ENCODE assay signal across 10 cellular contexts in genomic region chr19:43751466-43752220, GRCh38. TPM values are rescaled to one million over a fixed set of nuclear protein-coding genes. Genes with fewer than 3 reads are reported as not detected.
DNase-seq lines count a peak whose midpoint lies in the region; ATAC-seq, FAIRE-seq and TF ChIP-seq lines count a peak whose summit lies in the region.
"Had no signal": no experiment of that assay in that cellular context is flagged by ENCODE, and none has a peak within 500 bp of the region (broad histone marks: within the 10 kb centered on the region; RNA-seq: fewer than 3 reads in every experiment).

No MANE protein-coding gene starts in this region.

- ATAC-seq in right cardiac atrium = no peak

- WGBS in right cardiac atrium = 95% methylated on average over 4 of the region's 4 CpGs

- H3K36me3 ChIP-seq in keratinocyte (ENCODE audit: control insufficient read depth in 2 of 2, extremely low read depth in 1 of 2, insufficient read depth in 2 of 2, low read length in 2 of 2) = peaks cover 16 to 40% of the 10 kb centered on the region in 2 experiments

- H2AFZ ChIP-seq in keratinocyte (ENCODE audit: control insufficient read depth, low read length) = no peak overlapping the region

- dilution Hi-C loops in keratinocyte (cut with MboI; ENCODE audit: extremely low pct_ligation_motif_present, low sequenced_read_pairs) = no loop called here

- CTCF ChIA-PET in RWPE1 (lab: Yijun Ruan, JAX) = no interaction called here

- H3K27me3 ChIP-seq in keratinocyte (ENCODE audit: control insufficient read depth, extremely low read depth, insufficient read depth, low read length) (no peaks in the 10 kb centered on the region), right cardiac atrium (ENCODE audit: control insufficient read depth, insufficient read depth) (no peaks in the 10 kb centered on the region)
- H3K27me3 ChIP-seq: spleen had no signal

- DNase-seq in ELR (ENCODE audit: low read depth) = peak; percentile 50
- DNase-seq in RWPE1 (ENCODE audit: low spot score) = no peak
- no peak for DNase-seq in keratinocyte (ENCODE audit: low read depth, low spot score)
- no peak for DNase-seq in NCI-H1930 (lab: John Stamatoyannopoulos, UW)
- no peak for DNase-seq in right cardiac atrium
- DNase-seq in NCI-H1417 (lab: John Stamatoyannopoulos, UW) = no peak
- DNase-seq: NCI-H1105 treated with DMSO at 0.1 percent for 48 hours, spleen had no signal

- H3K9me3 ChIP-seq in keratinocyte (ENCODE audit: control insufficient read depth, low read depth, low read length) = no peaks in the 10 kb centered on the region
- no peaks in the 10 kb centered on the region for H3K9me3 ChIP-seq in right cardiac atrium (ENCODE audit: control insufficient read depth, low read length)
- H3K9me3 ChIP-seq: spleen had no signal

- TF ChIP-seq CTCF in RWPE1 (conservative IDR thresholded peaks at IDR 0.05; ENCODE audit: low read depth) = no peak
- no peak for TF ChIP-seq CTCF in keratinocyte (optimal IDR thresholded peaks at IDR 0.05 in 1 of 3, IDR thresholded peaks at IDR 0.05 in 1 of 3, conservative IDR thresholded peaks at IDR 0.05 in 1 of 3; ENCODE audit: extremely low read depth in 1 of 3, insufficient read depth in 2 of 3, low read length in 3 of 3)

- POLR2A ChIA-PET in RWPE1 (lab: Yijun Ruan, JAX; ENCODE audit: low non-redundant PET) = no interaction called here

- no peaks in the 10 kb centered on the region for H4K20me1 ChIP-seq in keratinocyte (ENCODE audit: control insufficient read depth, extremely low read depth, insufficient read depth, low read length)

- H3K4me3 ChIP-seq in keratinocyte (ENCODE audit: control insufficient read depth in 2 of 3, extremely low read depth in 1 of 3, insufficient read depth in 2 of 3, low read depth in 1 of 3, low read length in 3 of 3) = no peak overlapping the region
- H3K4me3 ChIP-seq in right cardiac atrium (ENCODE audit: low read length) = no peak overlapping the region
- H3K4me3 ChIP-seq: spleen had no signal

- H3K4me1 ChIP-seq in keratinocyte (ENCODE audit: control insufficient read depth, extremely low read depth, insufficient read depth, low read length) (peaks cover 39% of the 10 kb centered on the region), right cardiac atrium (ENCODE audit: control insufficient read depth, insufficient read depth, low read length) (no peaks in the 10 kb centered on the region)

- H3K9ac ChIP-seq in keratinocyte (ENCODE audit: control insufficient read depth, extremely low read depth, insufficient read depth, low read length) = no peak overlapping the region

- H3K4me2 ChIP-seq in keratinocyte (ENCODE audit: control insufficient read depth, extremely low read depth, insufficient read depth, low read depth, low read length) = peak overlapping the region; percentile 23

- peak; percentile 61 for FAIRE-seq in keratinocyte (lab: Jason Lieb, UNC)

- H3K9me1 ChIP-seq in keratinocyte (ENCODE audit: control insufficient read depth, extremely low read depth, insufficient read depth, low read length) = no peaks in the 10 kb centered on the region

- intact Hi-C loops in right cardiac atrium (cut with DNase I) = no loop called here

- H3K79me2 ChIP-seq in keratinocyte (ENCODE audit: control insufficient read depth, insufficient read depth, low read length) = peaks cover 23% of the 10 kb centered on the region

- H3K27ac ChIP-seq in RWPE1 (peak overlapping the region; percentile 70), keratinocyte (ENCODE audit: control insufficient read depth, insufficient read depth, low read length) (peak overlapping the region; percentile 100), right cardiac atrium (ENCODE audit: low read length) (no peak overlapping the region)

RNA-seq across cellular contexts. Expression of gene SMG9, which starts 3.1 kb away (rescaled TPM):
- 12.1 to 15.6 TPM (median 14.8 TPM) in 3 replicates for polyA plus RNA-seq in keratinocyte
- 10.6 TPM for polyA plus RNA-seq in keratinocyte (2011; ENCODE audit: low read depth)
- polyA plus RNA-seq in keratinocyte (2011; cell fraction: cytosol; rRNA removed) = 7.7 and 12.0 TPM in 2 replicates
- polyA plus RNA-seq in keratinocyte (2011; cell fraction: nucleus; rRNA removed) = 53.4 and 59.6 TPM in 2 replicates
- 17.9 and 24.6 TPM in 2 replicates for polyA plus RNA-seq in keratinocyte (2012; ENCODE audit: low replicate concordance)
- polyA minus RNA-seq in keratinocyte = 11.7 to 17.9 TPM (median 12.4 TPM) in 3 replicates
- polyA minus RNA-seq in keratinocyte (2011; cell fraction: cytosol; rRNA and poly(A)+ RNA removed) = 11.9 TPM
- polyA minus RNA-seq in keratinocyte (2011; cell fraction: nucleus; rRNA and poly(A)+ RNA removed) = 12.8 and 14.0 TPM in 2 replicates
- total RNA-seq in right cardiac atrium = 10 to 100 TPM; 14.8 to 21.0 (median 15.8) TPM
- 11.7 TPM for polyA plus RNA-seq in right cardiac atrium

RNA-seq across cellular contexts. Expression of gene KCNN4, which starts 29.1 kb away (rescaled TPM):
- polyA plus RNA-seq in keratinocyte = 9.8 to 15.5 TPM (median 10.5 TPM) in 3 replicates
- 2.8 TPM for polyA plus RNA-seq in keratinocyte (2011; ENCODE audit: low read depth)
- 3.3 and 4.6 TPM in 2 replicates for polyA plus RNA-seq in keratinocyte (2011; cell fraction: cytosol; rRNA removed)
- polyA plus RNA-seq in keratinocyte (2011; cell fraction: nucleus; rRNA removed) = 20.7 and 21.0 TPM in 2 replicates
- 5.6 and 14.8 TPM in 2 replicates for polyA plus RNA-seq in keratinocyte (2012; ENCODE audit: low replicate concordance)
- polyA minus RNA-seq in keratinocyte = 7.9 to 28.6 TPM (median 10.3 TPM) in 3 replicates
- polyA minus RNA-seq in keratinocyte (2011; cell fraction: cytosol; rRNA and poly(A)+ RNA removed) = 11.3 TPM
- polyA minus RNA-seq in keratinocyte (2011; cell fraction: nucleus; rRNA and poly(A)+ RNA removed) = 11.3 and 11.5 TPM in 2 replicates
- total RNA-seq in right cardiac atrium = 1 to 10 TPM in 1 of 4 donors, under 1 TPM in 2, not detected in 1; 0.26 to 1.4 (median 0.32) TPM
- 0.34 TPM for polyA plus RNA-seq in right cardiac atrium
- total RNA-seq: lung microvascular endothelial cell had no signal

RNA-seq across cellular contexts. Expression of gene IRGC, which starts 35.8 kb away (rescaled TPM):
- polyA plus RNA-seq in keratinocyte (not detected in 3 replicates), right cardiac atrium (not detected)
- not detected for polyA plus RNA-seq in keratinocyte (2011; ENCODE audit: low read depth)
- polyA plus RNA-seq in keratinocyte (2011; cell fraction: cytosol; rRNA removed) = not detected in 2 replicates
- polyA plus RNA-seq in keratinocyte (2011; cell fraction: nucleus; rRNA removed) = not detected in 2 replicates
- polyA plus RNA-seq in keratinocyte (2012; ENCODE audit: low replicate concordance) = not detected in 2 replicates
- polyA minus RNA-seq in keratinocyte = not detected in 3 replicates
- polyA minus RNA-seq in keratinocyte (2011; cell fraction: cytosol; rRNA and poly(A)+ RNA removed) = not detected
- not detected in 2 replicates for polyA minus RNA-seq in keratinocyte (2011; cell fraction: nucleus; rRNA and poly(A)+ RNA removed)
- not detected for total RNA-seq in right cardiac atrium
- total RNA-seq: glomerular endothelial cell, lung microvascular endothelial cell, spleen had no signal
- polyA plus RNA-seq: spleen had no signal

RNA-seq across cellular contexts. Expression of gene LYPD5, which starts 50.6 kb away (rescaled TPM):
- 4.0 to 8.8 TPM (median 4.2 TPM) in 3 replicates for polyA plus RNA-seq in keratinocyte
- polyA plus RNA-seq in keratinocyte (2011; ENCODE audit: low read depth) = 46.7 TPM
- polyA plus RNA-seq in keratinocyte (2011; cell fraction: cytosol; rRNA removed) = 6.1 and 7.7 TPM in 2 replicates
- polyA plus RNA-seq in keratinocyte (2011; cell fraction: nucleus; rRNA removed) = 5.4 and 7.3 TPM in 2 replicates
- polyA plus RNA-seq in keratinocyte (2012; ENCODE audit: low replicate concordance) = 7.9 and 75.5 TPM in 2 replicates
- polyA minus RNA-seq in keratinocyte = 8.5 to 29.6 TPM (median 9.0 TPM) in 3 replicates
- polyA minus RNA-seq in keratinocyte (2011; cell fraction: cytosol; rRNA and poly(A)+ RNA removed) = 17.5 TPM
- polyA minus RNA-seq in keratinocyte (2011; cell fraction: nucleus; rRNA and poly(A)+ RNA removed) = 7.5 and 15.8 TPM in 2 replicates
- total RNA-seq in right cardiac atrium = 1 to 10 TPM in 2 of 4 donors, under 1 TPM in 2; 0.28 to 2.5 (median 0.90) TPM
- polyA plus RNA-seq in right cardiac atrium = 0.34 TPM
